In genomic region chr1:11806307-11806936, GRCh38 we compare ENCODE assay signal across 2 cellular contexts.
A peak's percentile ranks its signal among the peaks of the same experiment; 100 is the strongest.
TF ChIP-seq lines count a peak whose summit lies in the region.

No MANE protein-coding gene starts in this region.

TF ChIP-seq in HCT116, 20 proteins besides CTCF, POLR2A, EP300 and RAD21:
- TF ChIP-seq SP1 (IDR thresholded peaks at IDR 0.05; ENCODE audit: low read depth): no peak
- no peak for TF ChIP-seq ZFX (IDR thresholded peaks at IDR 0.05)
- no peak for TF ChIP-seq EZH2phosphoT487 (IDR thresholded peaks at IDR 0.05; ENCODE audit: borderline replicate concordance)
- TF ChIP-seq ELF1 (IDR thresholded peaks at IDR 0.05; ENCODE audit: borderline replicate concordance, low read depth): no peak
- no peak for TF ChIP-seq EZH2 (IDR thresholded peaks at IDR 0.05)
- TF ChIP-seq POLR2AphosphoS5 (IDR thresholded peaks at IDR 0.05; ENCODE audit: low read depth, low read length): peak; percentile 50
- no peak for TF ChIP-seq YY1 (IDR thresholded peaks at IDR 0.05; ENCODE audit: extremely low read depth, insufficient replicate concordance, low read depth, low read length)
- no peak for TF ChIP-seq ZNF274 (IDR thresholded peaks at IDR 0.05; ENCODE audit: low read depth, low read length)
- no peak for TF ChIP-seq REST (IDR thresholded peaks at IDR 0.05; ENCODE audit: low read depth)

TF ChIP-seq in K562, 482 proteins besides CTCF, POLR2A, EP300 and RAD21 (continues in another document):
- TF ChIP-seq KDM2B (CRISPR knock-in tag; IDR thresholded peaks at IDR 0.05) (no peak), RERE (CRISPR knock-in tag; IDR thresholded peaks at IDR 0.05; ENCODE audit: borderline replicate concordance) (no peak), MYBL2 (IDR thresholded peaks at IDR 0.05; ENCODE audit: low read depth) (no peak), MYBL2 (CRISPR knock-in tag; IDR thresholded peaks at IDR 0.05; ENCODE audit: borderline replicate concordance) (no peak), HNRNPUL1 (IDR thresholded peaks at IDR 0.05; ENCODE audit: low read length) (no peak), FOXK2 (conservative IDR thresholded peaks at IDR 0.05 in 1 of 2, IDR thresholded peaks at IDR 0.05 in 1 of 2; ENCODE audit: low read depth in 2 of 2) (peak in 1 of 2 experiments; percentile 29; a peak in 3 of 4 replicates), FOXA3 (CRISPR knock-in tag; conservative IDR thresholded peaks at IDR 0.05 in 1 of 2, IDR thresholded peaks at IDR 0.05 in 1 of 2) (peak in 1 of 2 experiments; percentile 48; a peak in 1 of 4 replicates), ZNF175 (CRISPR knock-in tag; IDR thresholded peaks at IDR 0.05; ENCODE audit: low read depth) (no peak), ZNF395 (CRISPR knock-in tag; IDR thresholded peaks at IDR 0.05) (no peak), FOXA1 (IDR thresholded peaks at IDR 0.05; ENCODE audit: borderline replicate concordance) (no peak), KLF1 (tag; IDR thresholded peaks at IDR 0.05) (no peak), ZBTB40 (IDR thresholded peaks at IDR 0.05) (no peak; the same call in 1 of the 2 replicates), ZBTB40 (CRISPR knock-in tag; IDR thresholded peaks at IDR 0.05) (no peak), ZNF431 (CRISPR knock-in tag; IDR thresholded peaks at IDR 0.05) (0 out of 2 replicates have a peak, but pooled peaks have one; percentile 20), C11orf30 (IDR thresholded peaks at IDR 0.05; ENCODE audit: low read depth) (no peak), HDAC8 (tag; IDR thresholded peaks at IDR 0.05) (no peak), MTF1 (CRISPR knock-in tag; IDR thresholded peaks at IDR 0.05; ENCODE audit: borderline replicate concordance) (no peak), XRCC5 (IDR thresholded peaks at IDR 0.05; ENCODE audit: low read depth, low read length) (0 out of 2 replicates have a peak, but pooled peaks have one; percentile 33), JUNB (CRISPR knock-in tag; conservative IDR thresholded peaks at IDR 0.05) (no peak), ELK1 (CRISPR knock-in tag; IDR thresholded peaks at IDR 0.05) (no peak), SP1 (CRISPR knock-in tag; IDR thresholded peaks at IDR 0.05) (no peak), SAP30 (IDR thresholded peaks at IDR 0.05; ENCODE audit: borderline replicate concordance, insufficient read depth, low read depth, low read length, poor library complexity, severe bottlenecking) (peak; percentile 23), PATZ1 (CRISPR knock-in tag; IDR thresholded peaks at IDR 0.05; ENCODE audit: borderline replicate concordance) (peak; percentile 6; the same call in 1 of the 2 replicates), ZBTB1 (CRISPR knock-in tag; IDR thresholded peaks at IDR 0.05; ENCODE audit: borderline replicate concordance, low read depth) (0 out of 2 replicates have a peak, but pooled peaks have one; percentile 13), PPARD (CRISPR knock-in tag; IDR thresholded peaks at IDR 0.05) (no peak), SUPT5H (IDR thresholded peaks at IDR 0.05) (no peak; the same call in 1 of the 2 replicates), CREM (IDR thresholded peaks at IDR 0.05; ENCODE audit: low read depth) (0 out of 2 replicates have a peak, but pooled peaks have one; percentile 15), ZBTB34 (CRISPR knock-in tag; IDR thresholded peaks at IDR 0.05) (no peak), ZNF785 (CRISPR knock-in tag; IDR thresholded peaks at IDR 0.05) (no peak), LARP7 (IDR thresholded peaks at IDR 0.05) (no peak), TCF7L2 (IDR thresholded peaks at IDR 0.05; ENCODE audit: low read depth, low read length) (no peak), NR3C1 (CRISPR knock-in tag; IDR thresholded peaks at IDR 0.05) (no peak), MCM2 (IDR thresholded peaks at IDR 0.05; ENCODE audit: low read depth) (no peak), ZNF197 (CRISPR knock-in tag; IDR thresholded peaks at IDR 0.05; ENCODE audit: low read depth) (no peak), ZNF134 (CRISPR knock-in tag; conservative IDR thresholded peaks at IDR 0.05) (no peak), ARHGAP35 (IDR thresholded peaks at IDR 0.05; ENCODE audit: partially characterized antibody) (no peak), TAF7 (tag; IDR thresholded peaks at IDR 0.05) (no peak), TFAM (CRISPR knock-in tag; conservative IDR thresholded peaks at IDR 0.05) (no peak)
